Comparison of ENCODE assay signal across 8 cellular contexts in the genomic region with DNA sequence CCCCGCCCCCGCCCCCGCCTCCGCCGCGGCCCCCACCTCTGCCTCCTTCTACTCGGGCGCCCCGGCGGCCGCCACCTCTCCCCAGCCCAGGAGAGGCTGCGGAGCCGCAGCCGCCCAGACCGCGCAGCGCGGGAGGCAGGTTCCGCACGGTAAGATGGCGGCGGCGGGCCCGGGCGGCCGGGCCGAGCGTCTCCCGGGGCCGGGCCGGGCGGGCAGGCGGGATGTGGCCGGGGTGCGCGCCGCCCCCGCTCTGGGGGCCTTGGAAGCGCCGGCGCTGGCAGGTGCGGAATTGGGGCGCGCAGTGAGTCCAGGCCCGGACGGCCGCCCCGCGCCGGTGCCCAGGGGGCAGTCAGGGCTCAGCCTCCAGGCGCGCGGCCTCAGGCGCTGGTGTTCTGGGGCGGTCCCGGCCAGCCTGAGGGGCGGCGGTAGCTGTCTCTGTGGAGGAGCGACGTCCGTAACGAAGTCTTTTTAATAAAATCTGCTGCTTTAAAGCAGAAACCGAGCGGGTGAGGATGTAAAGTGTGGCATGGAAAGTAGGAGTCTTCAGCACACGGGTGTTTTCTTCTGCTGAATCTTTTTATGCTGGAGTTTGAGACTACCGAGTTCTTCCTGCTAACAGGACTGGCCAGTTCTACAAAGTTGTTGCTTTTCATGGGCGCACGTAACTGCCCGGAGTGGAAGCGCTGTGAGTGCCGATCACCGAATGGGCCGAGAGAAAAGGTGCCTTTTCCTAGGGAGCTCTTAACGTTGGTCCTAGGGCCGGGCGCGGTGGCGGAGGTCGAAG. TPM values are rescaled to one million over a fixed set of nuclear protein-coding genes. Genes with fewer than 3 reads are reported as not detected.
DNase-seq lines count a peak whose midpoint lies in the region; ATAC-seq and TF ChIP-seq lines count a peak whose summit lies in the region.

Gene GID8 (plus strand): TSS at position 43 of the 784 bp plus-strand sequence. CDS start 3,356 bp downstream, outside the sequence.

- H3K27me3 Mint-ChIP-seq in activated B cell treated with CpG ODN at 0.5 μM for 24 hours, result no peaks in the 10 kb centered on the region
- no peaks in the 10 kb centered on the region for H3K27me3 Mint-ChIP-seq in effector memory CD8-positive, alpha-beta T cell

- H3K4me1 ChIP-seq in ES-I3 (ENCODE audit: insufficient read depth, low read length), result peaks cover 22% of the 10 kb centered on the region
- peaks cover 9 to 47% (median 40%) of the 10 kb centered on the region in 5 donors for H3K4me1 ChIP-seq in subcutaneous abdominal adipose tissue (ENCODE audit: control insufficient read depth in 5 of 5, insufficient read depth in 5 of 5, low read length in 5 of 5)

- peaks cover 36% of the 10 kb centered on the region for H3K4me1 Mint-ChIP-seq in activated B cell treated with CpG ODN at 0.5 μM for 24 hours
- peaks cover 22 to 31% of the 10 kb centered on the region in 2 donors for H3K4me1 Mint-ChIP-seq in effector memory CD8-positive, alpha-beta T cell (ENCODE audit: low read depth in 2 of 2)

- H3K9me3 Mint-ChIP-seq in activated B cell treated with CpG ODN at 0.5 μM for 24 hours, result no peaks in the 10 kb centered on the region
- no peaks in the 10 kb centered on the region for H3K9me3 Mint-ChIP-seq in effector memory CD8-positive, alpha-beta T cell

- H3K9ac ChIP-seq in ES-I3 (ENCODE audit: low read depth, low read length) (peak within 1 kb of the TSS; percentile 99), subcutaneous abdominal adipose tissue (ENCODE audit: low read length in 5 of 5) (peak within 1 kb of the TSS; percentile 84 to 97 (median 92))

- peak within 1 kb of the TSS; percentile 77 to 96 (median 94) for H3K4me3 ChIP-seq in subcutaneous abdominal adipose tissue (ENCODE audit: low read depth in 1 of 5, low read length in 5 of 5)

- H3K27ac ChIP-seq in subcutaneous abdominal adipose tissue (ENCODE audit: low read depth, low read length), result peak within 1 kb of the TSS; percentile 89

- ATAC-seq in GM21528 (IDR thresholded peaks at IDR 0.05; ENCODE audit: low FRiP score, unreplicated experiment) (peak; percentile 45), activated B cell treated with CpG ODN at 0.5 μM for 24 hours (ENCODE audit: low read depth) (peak; percentile 49)
- peak; percentile 60 for ATAC-seq in effector memory CD8-positive, alpha-beta T cell (replicated peaks)

- TF ChIP-seq CTCF in activated B cell treated with CpG ODN at 0.5 μM for 24 hours (IDR thresholded peaks at IDR 0.05), result no peak

- peaks cover 36% of the 10 kb centered on the region for H3K36me3 Mint-ChIP-seq in activated B cell treated with CpG ODN at 0.5 μM for 24 hours (ENCODE audit: low read depth)
- peaks cover 45% of the 10 kb centered on the region for H3K36me3 Mint-ChIP-seq in effector memory CD8-positive, alpha-beta T cell (ENCODE audit: insufficient read depth)

- CTCF ChIA-PET in activated B cell treated with CpG ODN at 0.5 μM for 24 hours (lab: Charles Lee), result interaction anchor here (1.3 kb wide), 1 partner anchor 15 kb away, joined by 5 read pairs; no protein-coding TSS in a partner anchor

- DNase-seq in HT1080 (ENCODE audit: low read depth), result peak; percentile 17
- peak; percentile 66 for DNase-seq in activated B cell treated with CpG ODN at 0.5 μM for 24 hours
- DNase-seq in effector memory CD8-positive, alpha-beta T cell, result peak; percentile 41 to 53 (median 48)
- peak; percentile 34 for DNase-seq in medulla oblongata (ENCODE audit: extremely low spot score)
- no peak for DNase-seq in middle frontal gyrus (ENCODE audit: extremely low spot score, low spot score)

- intact Hi-C loops in activated B cell treated with CpG ODN at 0.5 μM for 24 hours (cut with micrococcal nuclease), result loop anchor here (1.0 to 10.0 kb wide), 4 partner anchors 16 to 553 kb away; partner anchors contain the start of gene RPS21

- H3K9me3 ChIP-seq in ES-I3 (ENCODE audit: control insufficient read depth, insufficient read depth, low read length) (no peaks in the 10 kb centered on the region), subcutaneous abdominal adipose tissue (ENCODE audit: control insufficient read depth in 5 of 5, low read length in 5 of 5) (no peaks in the 10 kb centered on the region)

- peak within 1 kb of the TSS; percentile 94 for H3K27ac Mint-ChIP-seq in activated B cell treated with CpG ODN at 0.5 μM for 24 hours
- peak within 1 kb of the TSS; percentile 93 to 96 for H3K27ac Mint-ChIP-seq in effector memory CD8-positive, alpha-beta T cell

- H3K36me3 ChIP-seq in ES-I3 (ENCODE audit: insufficient read depth, low read length) (peaks cover 29% of the 10 kb centered on the region), subcutaneous abdominal adipose tissue (ENCODE audit: control insufficient read depth in 5 of 5, insufficient read depth in 5 of 5, low read length in 5 of 5) (peaks cover 5 to 39% (median 17%) of the 10 kb centered on the region in 5 donors)

- POLR2A ChIA-PET in activated B cell treated with CpG ODN at 0.5 μM for 24 hours (lab: Charles Lee), result interaction anchor here (0.6 to 5.8 kb wide), 11 partner anchors 12 to 287 kb away, joined by 3 to 68 read pairs (median 6); partner anchors contain the start of genes DIDO1, SLC17A9 and TCFL5

- H3K27me3 ChIP-seq in subcutaneous abdominal adipose tissue (ENCODE audit: control insufficient read depth in 5 of 5, insufficient read depth in 4 of 5, low read length in 5 of 5), result no peaks in the 10 kb centered on the region

- peak within 1 kb of the TSS; percentile 94 for H3K4me3 Mint-ChIP-seq in activated B cell treated with CpG ODN at 0.5 μM for 24 hours
- peak within 1 kb of the TSS; percentile 91 to 99 for H3K4me3 Mint-ChIP-seq in effector memory CD8-positive, alpha-beta T cell

RNA-seq across cellular contexts. Expression of gene GID8, which starts in this region (rescaled TPM):
- total RNA-seq in HT1080 (2014; rRNA removed; shearing (Covaris generic)), result 20.1 and 29.2 TPM in 2 replicates
- polyA plus RNA-seq in HT1080 (2015; cell fraction: cytosol; rRNA removed), result 22.2 and 27.8 TPM in 2 replicates
- polyA plus RNA-seq in HT1080 (2015; cell fraction: nucleus; rRNA removed), result 20.5 and 23.2 TPM in 2 replicates
- 40.9 and 43.1 TPM in 2 replicates for total RNA-seq in activated B cell treated with CpG ODN at 0.5 μM for 24 hours
